8 cellular contexts compared by ENCODE assay signal in the genomic region with DNA sequence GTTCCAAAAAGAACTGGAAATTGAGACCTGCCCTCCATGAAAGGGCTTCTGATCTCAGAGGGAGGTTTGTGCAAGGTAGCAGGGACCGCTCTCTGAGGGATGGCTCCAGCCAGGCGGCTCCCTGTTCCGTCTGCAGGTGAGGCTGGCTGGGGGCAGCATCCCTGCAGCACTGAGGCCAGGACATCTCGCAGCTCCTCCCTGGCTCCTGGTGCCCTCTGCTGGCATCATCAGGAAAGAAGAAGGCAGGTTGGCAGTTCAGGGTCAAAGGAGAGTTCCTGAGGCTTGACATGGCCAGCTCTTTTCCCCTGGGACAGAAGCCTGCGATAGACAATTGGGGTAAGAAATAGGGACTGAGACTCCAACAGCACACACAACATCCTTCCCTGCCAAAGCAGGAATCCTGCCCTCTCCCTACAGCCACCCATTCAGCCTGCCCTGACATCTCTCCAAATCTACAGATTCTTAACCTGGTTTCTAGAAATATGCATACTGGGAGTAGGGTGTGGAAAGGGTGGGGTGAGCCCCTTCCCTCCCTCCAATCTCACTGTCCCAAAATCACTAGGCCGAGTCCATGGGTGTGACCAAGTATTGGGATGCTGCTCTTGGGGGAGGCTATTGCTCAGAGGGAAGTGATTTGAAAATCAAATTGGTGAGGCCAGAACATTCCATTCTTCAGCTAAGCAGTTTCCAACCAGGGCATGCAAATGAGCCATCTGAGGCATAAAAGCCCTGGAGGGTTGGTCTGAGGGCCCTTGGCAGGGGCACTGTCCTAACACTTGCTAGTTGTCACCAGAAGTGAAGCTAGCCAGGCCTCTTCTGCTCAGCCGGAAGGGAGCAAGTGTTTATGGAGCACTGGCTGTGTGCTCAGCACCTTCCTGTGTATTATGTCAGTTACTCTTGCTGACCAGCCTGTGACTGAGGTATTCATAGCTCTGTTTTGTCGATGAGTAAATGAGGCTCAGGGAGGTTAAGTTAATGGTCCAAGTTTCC.
DNase-seq lines count a peak whose midpoint lies in the region; ATAC-seq and TF ChIP-seq lines count a peak whose summit lies in the region.

No MANE protein-coding gene starts in this region.

- intact Hi-C loops in dorsolateral prefrontal cortex (cut with DNase I), result loop anchor here in 1 of 2 donors (10.0 kb wide), 1 partner anchor 645 kb away; no protein-coding TSS in a partner anchor

- TF ChIP-seq CTCF in NB4 (IDR thresholded peaks at IDR 0.05; ENCODE audit: low read depth, low read length), result peak; percentile 52
- TF ChIP-seq CTCF in dorsolateral prefrontal cortex (IDR thresholded peaks at IDR 0.05 in 54 of 56, conservative IDR thresholded peaks at IDR 0.05 in 2 of 56; ENCODE audit: low read depth in 1 of 56, partially characterized antibody in 56 of 56), result peak in 41 of 56 donors; percentile 8 to 47 (median 29)

- H3K4me3 ChIP-seq in NB4 (ENCODE audit: low read depth, low read length), result no peak overlapping the region
- no peak overlapping the region for H3K4me3 ChIP-seq in dorsolateral prefrontal cortex
- no peak overlapping the region for H3K4me3 ChIP-seq in effector memory CD4-positive, alpha-beta T cell (ENCODE audit: insufficient read depth, low read depth, low read length, poor library complexity, severe bottlenecking)

- ATAC-seq in HG03439 (IDR thresholded peaks at IDR 0.05; ENCODE audit: unreplicated experiment), result no peak

- no peaks in the 10 kb centered on the region for H3K27me3 ChIP-seq in dorsolateral prefrontal cortex
- peaks cover 2% of the 10 kb centered on the region for H3K27me3 ChIP-seq in effector memory CD4-positive, alpha-beta T cell (replicated peaks; ENCODE audit: control insufficient read depth, insufficient read depth, low read length, poor library complexity, severe bottlenecking)

- H3K27ac ChIP-seq in dorsolateral prefrontal cortex, result peak overlapping the region in 17 of 59 donors; percentile 4 to 62 (median 38)
- H3K27ac ChIP-seq in effector memory CD4-positive, alpha-beta T cell (ENCODE audit: insufficient read depth, low read length, poor library complexity, severe bottlenecking), result no peak overlapping the region

- H3K4me1 ChIP-seq in effector memory CD4-positive, alpha-beta T cell (ENCODE audit: control insufficient read depth, insufficient read depth, low read length, poor library complexity, severe bottlenecking), result no peaks in the 10 kb centered on the region

- no peaks in the 10 kb centered on the region for H3K36me3 ChIP-seq in effector memory CD4-positive, alpha-beta T cell (ENCODE audit: control insufficient read depth, insufficient read depth, low read length)

- no peaks in the 10 kb centered on the region for H3K9me3 ChIP-seq in effector memory CD4-positive, alpha-beta T cell (ENCODE audit: control insufficient read depth, low read length)

- no peak for TF ChIP-seq POLR2A in NB4 (IDR thresholded peaks at IDR 0.05; ENCODE audit: extremely low read depth, insufficient read length)

- DNase-seq in ELF-1 (ENCODE audit: low read depth, low spot score) (peak; percentile 41), NB4 (ENCODE audit: low read depth) (no peak), dorsolateral prefrontal cortex (peak in 3 of 10 donors; percentile 38 to 57 (median 50)), occipital lobe (lab: John Stamatoyannopoulos, UW) (peak; percentile 19)
- no peak for DNase-seq in activated effector memory CD4-positive, alpha-beta T cell treated with anti-CD3 and anti-CD28 coated beads, Interleukin-2, amount 50 U/mL, for 16 hours
- DNase-seq in stimulated activated CD8-positive, alpha-beta memory T cell treated with anti-CD3 and anti-CD28 coated beads, Interleukin-4, amount 100 ng/mL, for 48 hours, result no peak
- no peak for DNase-seq in effector memory CD4-positive, alpha-beta T cell

Comparison
In these comparisons a context has a peak if more than half of its experiments do, and no peak if none do; other contexts are left out.
1. DNase-seq: peak in ELF-1 (single experiment) and occipital lobe (single experiment); none in NB4 (single experiment), activated effector memory CD4-positive, alpha-beta T cell treated with anti-CD3 and anti-CD28 coated beads, Interleukin-2, amount 50 U/mL, for 16 hours (single experiment), stimulated activated CD8-positive, alpha-beta memory T cell treated with anti-CD3 and anti-CD28 coated beads, Interleukin-4, amount 100 ng/mL, for 48 hours (single experiment) and effector memory CD4-positive, alpha-beta T cell (0 of 3).